Comparison of ENCODE assay signal across 8 cellular contexts in the genomic region with DNA sequence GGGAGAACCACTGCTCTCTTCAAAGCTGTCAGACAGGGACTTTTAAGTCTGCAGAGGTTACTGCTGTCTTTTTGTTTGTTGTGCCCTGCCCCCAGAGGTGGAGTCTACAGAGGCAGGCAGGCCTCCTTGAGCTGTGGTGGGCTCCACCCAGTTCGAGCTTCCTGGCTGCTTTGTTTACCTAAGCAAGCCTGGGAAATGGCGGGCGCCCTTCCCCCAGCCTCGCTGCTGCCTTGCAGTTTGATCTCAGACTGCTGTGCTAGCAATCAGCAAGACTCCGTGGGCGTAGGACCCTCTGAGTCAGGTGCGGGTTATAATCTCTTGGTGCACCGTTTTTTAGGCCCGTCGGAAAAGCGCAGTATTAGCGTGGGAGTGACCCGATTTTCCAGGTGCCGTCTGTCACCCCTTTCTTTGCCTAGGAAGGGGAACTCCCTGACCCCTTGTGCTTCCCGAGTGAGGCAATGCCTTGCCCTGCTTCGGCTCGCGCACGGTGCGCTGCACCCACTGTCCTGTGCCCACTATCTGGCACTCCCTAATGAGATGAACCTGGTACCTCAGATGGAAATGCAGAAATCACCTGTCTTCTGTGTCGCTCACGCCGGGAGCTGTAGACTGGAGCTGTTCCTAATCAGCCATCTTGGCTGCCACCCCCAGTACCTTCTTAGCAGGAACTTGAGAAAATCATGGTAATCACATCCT. TPM values are rescaled to one million over a fixed set of nuclear protein-coding genes. Genes with fewer than 3 reads are reported as not detected.
DNase-seq lines count a peak whose midpoint lies in the region; ATAC-seq and TF ChIP-seq lines count a peak whose summit lies in the region.
"Not testable (repeated sequence)": the region's sequence is repeated elsewhere in the genome, so short reads cannot be mapped to it uniquely, and the experiment has no call there.

No MANE protein-coding gene starts in this region.

- not testable (repeated sequence) for TF ChIP-seq CTCF in endodermal cell (conservative IDR thresholded peaks at IDR 0.05); transverse colon (IDR thresholded peaks at IDR 0.05)

- H3K9ac ChIP-seq in endodermal cell (ENCODE audit: extremely low read depth, low read length, poor library complexity, severe bottlenecking) = not testable (repeated sequence)

- H3K9me3 Mint-ChIP-seq in activated CD8-positive, alpha-beta memory T cell treated with anti-CD3 and anti-CD28 coated beads, Interleukin-2, amount 10 ng/mL, durations not matched to agents 7 days and 5 days (ENCODE audit: low read depth) = not testable (repeated sequence)
- peaks cover 36% of the 10 kb centered on the region for H3K9me3 Mint-ChIP-seq in endodermal cell

- not testable (repeated sequence) for TF ChIP-seq POLR2A in transverse colon (IDR thresholded peaks at IDR 0.05)

- CTCF ChIA-PET in HEK293T (lab: Yijun Ruan, JAX) = interaction anchor here (0.6 kb wide), 1 partner anchor 23 kb away, joined by 3 read pairs; no protein-coding TSS in a partner anchor
- CTCF ChIA-PET in activated CD8-positive, alpha-beta memory T cell treated with anti-CD3 and anti-CD28 coated beads, Interleukin-2, amount 10 ng/mL, durations not matched to agents 7 days and 5 days (lab: Charles Lee) = interaction anchor here (0.7 to 2.6 kb wide), 8 partner anchors 8 to 312 kb away, joined by 3 to 16 read pairs (median 6); no protein-coding TSS in a partner anchor

- H3K27me3 Mint-ChIP-seq in activated CD8-positive, alpha-beta memory T cell treated with anti-CD3 and anti-CD28 coated beads, Interleukin-2, amount 10 ng/mL, durations not matched to agents 7 days and 5 days; endodermal cell (ENCODE audit: insufficient read depth): not testable (repeated sequence)

- not testable (repeated sequence) for H3K27me3 ChIP-seq in endodermal cell (ENCODE audit: control insufficient read depth, insufficient read depth, low read length, poor library complexity, severe bottlenecking); transverse colon

- peaks cover 59% of the 10 kb centered on the region for H3K4me1 Mint-ChIP-seq in activated CD8-positive, alpha-beta memory T cell treated with anti-CD3 and anti-CD28 coated beads, Interleukin-2, amount 10 ng/mL, durations not matched to agents 7 days and 5 days
- peaks cover 17% of the 10 kb centered on the region for H3K4me1 Mint-ChIP-seq in endodermal cell

- intact Hi-C loops in transverse colon (cut with DNase I; ENCODE audit: low total_unique reads) = not testable (repeated sequence)

- H3K4me1 ChIP-seq in endodermal cell (ENCODE audit: control insufficient read depth, insufficient read depth, low read length) = not testable (repeated sequence)
- H3K4me1 ChIP-seq in transverse colon = peaks cover 3 to 20% (median 7%) of the 10 kb centered on the region in 4 donors

- in situ Hi-C loops in transverse colon (cut with MboI; ENCODE audit: low pct_ligation_motif_present in 1 of 4, low pct_unique_long_range_greater_than_20kb in 1 of 4, low sequenced_read_pairs in 3 of 4) = not testable (repeated sequence)

- peak; percentile 41 for ATAC-seq in activated CD8-positive, alpha-beta memory T cell treated with anti-CD3 and anti-CD28 coated beads, Interleukin-2, amount 10 ng/mL, durations not matched to agents 7 days and 5 days

- peaks cover 20% of the 10 kb centered on the region for H3K36me3 Mint-ChIP-seq in activated CD8-positive, alpha-beta memory T cell treated with anti-CD3 and anti-CD28 coated beads, Interleukin-2, amount 10 ng/mL, durations not matched to agents 7 days and 5 days
- H3K36me3 Mint-ChIP-seq in endodermal cell (ENCODE audit: low read depth) = peaks cover 23% of the 10 kb centered on the region

- H3K4me3 Mint-ChIP-seq in activated CD8-positive, alpha-beta memory T cell treated with anti-CD3 and anti-CD28 coated beads, Interleukin-2, amount 10 ng/mL, durations not matched to agents 7 days and 5 days = peak overlapping the region; percentile 81
- not testable (repeated sequence) for H3K4me3 Mint-ChIP-seq in endodermal cell

- H3K9me3 ChIP-seq in endodermal cell (ENCODE audit: control insufficient read depth, low read length) = peaks cover 17% of the 10 kb centered on the region
- not testable (repeated sequence) for H3K9me3 ChIP-seq in transverse colon

- not testable (repeated sequence) for H3K27ac ChIP-seq in endodermal cell (ENCODE audit: low read depth, low read length)
- peak overlapping the region in 1 of 4 donors; percentile 30 for H3K27ac ChIP-seq in transverse colon

- TF ChIP-seq EP300 in transverse colon (IDR thresholded peaks at IDR 0.05; ENCODE audit: low read depth) = not testable (repeated sequence)

- H3K4me3 ChIP-seq in endodermal cell (ENCODE audit: low read length) = peak overlapping the region; percentile 39
- not testable (repeated sequence) for H3K4me3 ChIP-seq in transverse colon

- H3K36me3 ChIP-seq in endodermal cell (ENCODE audit: control insufficient read depth, insufficient read depth, low read length) = peaks cover 12% of the 10 kb centered on the region
- H3K36me3 ChIP-seq in transverse colon = not testable (repeated sequence)

- POLR2A ChIA-PET in HEK293T (lab: Yijun Ruan, JAX) = interaction anchor here (1.0 to 2.1 kb wide), 6 partner anchors 9 to 229 kb away, joined by 3 to 10 read pairs (median 5); a partner anchor contains a TSS

- H3K27ac Mint-ChIP-seq in activated CD8-positive, alpha-beta memory T cell treated with anti-CD3 and anti-CD28 coated beads, Interleukin-2, amount 10 ng/mL, durations not matched to agents 7 days and 5 days = peak overlapping the region; percentile 91
- H3K27ac Mint-ChIP-seq in endodermal cell = not testable (repeated sequence)

- WGBS in endodermal cell (ENCODE audit: insufficient coverage in 1 of 2, insufficient read length in 1 of 2), 2 experiments = 95 to 98% methylated on average over 18 to 23 of the region's 23 CpGs
- WGBS in transverse colon (ENCODE audit: low coverage in 1 of 2), 2 donors = 73 to 90% methylated on average over 11 to 23 of the region's 23 CpGs

- not testable (repeated sequence) for DNase-seq in HEK293T (ENCODE audit: extremely low spot score); endodermal cell
- peak; percentile 47 to 71 (median 68) for DNase-seq in activated CD4-positive, CD25-positive, alpha-beta regulatory T cell (lab: John Stamatoyannopoulos, UW)
- peak; percentile 90 for DNase-seq in activated CD8-positive, alpha-beta memory T cell treated with anti-CD3 and anti-CD28 coated beads, Interleukin-2, amount 10 ng/mL, durations not matched to agents 7 days and 5 days
- DNase-seq in activated gamma-delta T cell treated with Interleukin-2 at 50 U/mL for 16 hours = peak; percentile 79
- peak; percentile 82 to 92 (median 83) for DNase-seq in stimulated activated CD4-positive, alpha-beta T cell treated with anti-CD3 and anti-CD28 coated beads, Interleukin-12 subunit alpha, Interleukin-12 subunit beta, amount 100 ng/mL, for 48 hours (ENCODE audit: low read depth in 2 of 3, low spot score in 1 of 3)
- peak; percentile 53 for DNase-seq in stimulated activated CD8-positive, alpha-beta memory T cell treated with anti-CD3 and anti-CD28 coated beads, Interleukin-15, amount 100 ng/mL, for 24 hours (ENCODE audit: low read depth)
- peak; percentile 47 for DNase-seq in transverse colon

TF ChIP-seq in HEK293T, 16 proteins besides CTCF, POLR2A, EP300 and RAD21:
- 0 out of 2 replicates have a peak, but pooled peaks have one; percentile 20 for TF ChIP-seq NFRKB (IDR thresholded peaks at IDR 0.05)

RNA-seq across cellular contexts. Expression of a gene that starts 56.1 kb away (rescaled TPM):
- total RNA-seq in activated CD8-positive, alpha-beta memory T cell treated with anti-CD3 and anti-CD28 coated beads, Interleukin-2, amount 10 ng/mL, durations not matched to agents 7 days and 5 days = 100 to 1,000 TPM; 106 to 109 TPM
- total RNA-seq in endodermal cell = 10 to 100 TPM; 29.6 to 39.5 TPM
- 16.1 TPM for polyA plus RNA-seq in endodermal cell (2013, experiment 1 of 2)
- polyA plus RNA-seq in endodermal cell (2013, experiment 2 of 2) = 14.5 TPM
- 10 to 100 TPM in 3 of 4 donors, 1 to 10 TPM in 1; 9.8 to 28.1 (median 22.5) TPM for total RNA-seq in transverse colon
